9 cellular contexts compared by ENCODE assay signal in the genomic region with DNA sequence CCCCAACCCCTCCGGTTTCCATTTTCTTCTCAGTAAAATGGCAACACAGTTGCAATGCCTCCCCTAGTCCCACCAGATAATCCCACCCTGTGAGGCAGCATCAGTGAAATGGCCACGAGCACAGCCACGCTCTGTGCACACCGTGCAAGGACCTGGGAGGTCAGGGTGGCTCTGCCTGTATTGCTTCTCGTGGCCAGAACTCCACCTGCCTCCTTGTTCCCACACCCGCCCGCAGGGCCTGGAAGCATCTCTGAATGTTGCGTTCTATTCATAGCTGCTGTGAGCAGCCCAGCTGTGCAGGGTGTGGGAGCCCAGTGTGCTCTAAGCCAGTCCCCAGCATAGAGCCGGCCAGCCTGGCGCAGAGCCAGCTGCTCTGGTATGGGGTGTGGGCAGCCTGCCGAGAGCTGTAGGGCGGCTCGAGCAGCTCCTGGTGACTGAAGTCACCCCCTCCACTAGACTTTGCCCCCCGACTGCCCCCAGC.
A peak's percentile ranks its signal among the peaks of the same experiment; 100 is the strongest.
DNase-seq lines count a peak whose midpoint lies in the region; ATAC-seq and TF ChIP-seq lines count a peak whose summit lies in the region.
"Had no signal": no experiment of that assay in that cellular context is flagged by ENCODE, and none has a peak within 500 bp of the region (broad histone marks: within the 10 kb centered on the region; RNA-seq: fewer than 3 reads in every experiment).

No MANE protein-coding gene starts in this region.

- no peaks in the 10 kb centered on the region for H3K36me3 Mint-ChIP-seq in stimulated activated effector memory CD8-positive, alpha-beta T cell treated with anti-CD3 and anti-CD28 coated beads, Interleukin-12 subunit alpha, Interleukin-12 subunit beta, amount 100 ng/mL, for 72 hours
- H3K36me3 Mint-ChIP-seq: activated naive CD8-positive, alpha-beta T cell had no signal

- H3K27ac Mint-ChIP-seq in stimulated activated effector memory CD8-positive, alpha-beta T cell treated with anti-CD3 and anti-CD28 coated beads, Interleukin-12 subunit alpha, Interleukin-12 subunit beta, amount 100 ng/mL, for 72 hours, result no peak overlapping the region
- H3K27ac Mint-ChIP-seq: activated naive CD8-positive, alpha-beta T cell had no signal

- no peak overlapping the region for H3K27ac ChIP-seq in tibial artery

- no peak for ATAC-seq in stimulated activated effector memory CD8-positive, alpha-beta T cell treated with anti-CD3 and anti-CD28 coated beads, Interleukin-12 subunit alpha, Interleukin-12 subunit beta, amount 100 ng/mL, for 72 hours

- H3K4me3 ChIP-seq in tibial artery, result no peak overlapping the region

- H3K36me3 ChIP-seq in tibial artery, result no peaks in the 10 kb centered on the region

- H3K4me3 Mint-ChIP-seq in stimulated activated effector memory CD8-positive, alpha-beta T cell treated with anti-CD3 and anti-CD28 coated beads, Interleukin-12 subunit alpha, Interleukin-12 subunit beta, amount 100 ng/mL, for 72 hours, result no peak overlapping the region
- H3K4me3 Mint-ChIP-seq: activated naive CD8-positive, alpha-beta T cell had no signal

- H3K4me1 ChIP-seq in tibial artery, result peaks cover 0 to 19% (median 10%) of the 10 kb centered on the region in 4 donors

- intact Hi-C loops in tibial artery (cut with DNase I; ENCODE audit: low total_unique reads), result no loop called here

- H3K27me3 ChIP-seq in tibial artery, result peaks cover 0 to 6% of the 10 kb centered on the region in 2 donors

- no peaks in the 10 kb centered on the region for H3K4me1 Mint-ChIP-seq in stimulated activated effector memory CD8-positive, alpha-beta T cell treated with anti-CD3 and anti-CD28 coated beads, Interleukin-12 subunit alpha, Interleukin-12 subunit beta, amount 100 ng/mL, for 72 hours

- TF ChIP-seq CTCF in tibial artery (IDR thresholded peaks at IDR 0.05), result no peak

- H3K9me3 ChIP-seq in tibial artery, result no peaks in the 10 kb centered on the region

- DNase-seq in NCI-H524 (lab: John Stamatoyannopoulos, UW) (peak; percentile 27 to 69), NCI-H524 treated with DMSO at 0.1 percent for 48 hours (lab: John Stamatoyannopoulos, UW) (no peak), SHP77 (lab: John Stamatoyannopoulos, UW) (peak; percentile 83 to 92), iris pigment epithelial cell (ENCODE audit: low read depth) (peak; percentile 7), tibial artery (peak; percentile 37 to 56), DMS114 treated with DMSO at 0.1 percent for 48 hours (lab: John Stamatoyannopoulos, UW; ENCODE audit: unreplicated experiment) (no peak), T-helper 2 cell (no peak)
- no peak for DNase-seq in stimulated activated effector memory CD8-positive, alpha-beta T cell treated with anti-CD3 and anti-CD28 coated beads, Interleukin-12 subunit alpha, Interleukin-12 subunit beta, amount 100 ng/mL, for 72 hours (ENCODE audit: low spot score in 2 of 2)

- H3K9me3 Mint-ChIP-seq in stimulated activated effector memory CD8-positive, alpha-beta T cell treated with anti-CD3 and anti-CD28 coated beads, Interleukin-12 subunit alpha, Interleukin-12 subunit beta, amount 100 ng/mL, for 72 hours, result no peaks in the 10 kb centered on the region

Comparison
In these comparisons a context has a peak if more than half of its experiments do, and no peak if none do; other contexts are left out.
1. DNase-seq: peak in NCI-H524 (2 of 2), SHP77 (2 of 2), iris pigment epithelial cell (single experiment) and tibial artery (2 of 2); none in NCI-H524 treated with DMSO at 0.1 percent for 48 hours (single experiment), stimulated activated effector memory CD8-positive, alpha-beta T cell treated with anti-CD3 and anti-CD28 coated beads, Interleukin-12 subunit alpha, Interleukin-12 subunit beta, amount 100 ng/mL, for 72 hours (0 of 2), DMS114 treated with DMSO at 0.1 percent for 48 hours (single experiment) and T-helper 2 cell (0 of 5).